12 cellular contexts compared by ENCODE assay signal in genomic region chr5:132445640-132445923, GRCh38. TPM values are rescaled to one million over a fixed set of nuclear protein-coding genes. Genes with fewer than 3 reads are reported as not detected.
A peak's percentile ranks its signal among the peaks of the same experiment; 100 is the strongest.
DNase-seq lines count a peak whose midpoint lies in the region; ATAC-seq and TF ChIP-seq lines count a peak whose summit lies in the region.
"Had no signal": no experiment of that assay in that cellular context is flagged by ENCODE, and none has a peak within 500 bp of the region (broad histone marks: within the 10 kb centered on the region; RNA-seq: fewer than 3 reads in every experiment).

No MANE protein-coding gene starts in this region.

- no peaks in the 10 kb centered on the region for H3K27me3 ChIP-seq in HUES64 (ENCODE audit: insufficient read depth, low read length)
- no peaks in the 10 kb centered on the region for H3K27me3 ChIP-seq in muscle layer of colon (ENCODE audit: control insufficient read depth in 1 of 2, insufficient read depth in 2 of 2, low read length in 2 of 2)
- no peaks in the 10 kb centered on the region for H3K27me3 ChIP-seq in thymus (ENCODE audit: control insufficient read depth, insufficient read depth)
- no peaks in the 10 kb centered on the region for H3K27me3 ChIP-seq in A673 (replicated peaks; ENCODE audit: insufficient read depth, low read depth, low read length, poor library complexity)
- no peaks in the 10 kb centered on the region for H3K27me3 ChIP-seq in adrenal gland

- H3K27ac ChIP-seq in HUES64 (ENCODE audit: low read depth, low read length) (peak overlapping the region; percentile 30; the same call in 1 of the 2 replicates), coronary artery (peak overlapping the region; percentile 41 to 72), muscle layer of colon (ENCODE audit: low read depth, low read length) (peak overlapping the region; percentile 27), thymus (ENCODE audit: low read depth) (peak overlapping the region; percentile 50), A673 (ENCODE audit: low read depth, low read length, poor library complexity, severe bottlenecking) (no peak overlapping the region), adrenal gland (peak overlapping the region in 2 of 5 donors; percentile 3 to 44)

- intact Hi-C loops in A673 (cut with micrococcal nuclease; ENCODE audit: unreplicated experiment) (no loop called here), adrenal gland (cut with DNase I) (no loop called here)

- POLR2A ChIA-PET in A673 (lab: Charles Lee; ENCODE audit: low non-redundant PET): no interaction called here

- H3K36me3 ChIP-seq in HUES64 (ENCODE audit: insufficient read depth, low read length): no peaks in the 10 kb centered on the region
- H3K36me3 ChIP-seq in muscle layer of colon (ENCODE audit: insufficient read depth, low read length): peaks cover 5% of the 10 kb centered on the region
- peaks cover 5% of the 10 kb centered on the region for H3K36me3 ChIP-seq in thymus (ENCODE audit: control insufficient read depth, insufficient read depth)
- no peaks in the 10 kb centered on the region for H3K36me3 ChIP-seq in A673 (ENCODE audit: insufficient read depth, low read length, poor library complexity, severe bottlenecking)
- H3K36me3 ChIP-seq in adrenal gland (replicated peaks in 1 of 2): no peaks in the 10 kb centered on the region

- no peak for TF ChIP-seq POLR2A in adrenal gland (IDR thresholded peaks at IDR 0.05)

- DNase-seq in coronary artery (ENCODE audit: low spot score): no peak
- no peak for DNase-seq in OCI-M1 (lab: John Stamatoyannopoulos, UW)
- DNase-seq in A673 (ENCODE audit: low spot score): no peak
- DNase-seq in adrenal gland: no peak
- DNase-seq: amygdala, COR-L47, NCI-H2029 treated with DMSO at 0.1 percent for 48 hours, SK-N-SH had no signal

- whole genome bisulfite sequencing in HUES64: 80% methylated on average over 4 of the region's 4 CpGs
- 94% methylated on average over 4 of the region's 4 CpGs for WGBS in thymus
- 88 to 100% (median 92%) methylated on average over 1 to 4 of the region's 4 CpGs for WGBS in adrenal gland, 4 donors

- BruUV-seq in A673 (replicated peaks; lab: Mats Ljungman, UMichigan): no TSS peak

- H3K9me3 ChIP-seq in HUES64 (ENCODE audit: insufficient read depth, low read depth, low read length) (no peaks in the 10 kb centered on the region), muscle layer of colon (ENCODE audit: low read length) (no peaks in the 10 kb centered on the region), thymus (ENCODE audit: control insufficient read depth) (no peaks in the 10 kb centered on the region), A673 (ENCODE audit: low read depth, low read length, poor library complexity, severe bottlenecking) (no peaks in the 10 kb centered on the region), adrenal gland (replicated peaks in 1 of 3) (no peaks in the 10 kb centered on the region)
- H3K9me3 ChIP-seq: SK-N-SH had no signal

- H3K4me1 ChIP-seq in HUES64 (ENCODE audit: insufficient read depth, low read length): peaks cover 26% of the 10 kb centered on the region
- peaks cover 61% of the 10 kb centered on the region for H3K4me1 ChIP-seq in muscle layer of colon (ENCODE audit: insufficient read depth, low read length)
- H3K4me1 ChIP-seq in thymus (ENCODE audit: control insufficient read depth, insufficient read depth, low read length): peaks cover 49% of the 10 kb centered on the region
- H3K4me1 ChIP-seq in A673 (ENCODE audit: insufficient read depth, low read length, poor library complexity, severe bottlenecking): no peaks in the 10 kb centered on the region
- H3K4me1 ChIP-seq in adrenal gland (replicated peaks in 1 of 2): peaks cover 16 to 17% of the 10 kb centered on the region in 2 donors

- CTCF ChIA-PET in A673 (lab: Charles Lee): no interaction called here

- no peak for ATAC-seq in GM21619 (IDR thresholded peaks at IDR 0.05; ENCODE audit: unreplicated experiment)

- H3K9ac ChIP-seq in HUES64 (ENCODE audit: low read depth, low read length) (no peak overlapping the region), muscle layer of colon (ENCODE audit: low read length) (no peak overlapping the region)
- H3K9ac ChIP-seq: SK-N-SH had no signal

- H3K4me3 ChIP-seq in HUES64 (ENCODE audit: low read length) (no peak overlapping the region), coronary artery (no peak overlapping the region), muscle layer of colon (ENCODE audit: low read depth in 1 of 2, low read length in 2 of 2) (no peak overlapping the region), thymus (ENCODE audit: low read length) (no peak overlapping the region), A673 (ENCODE audit: low read depth, low read length, poor library complexity, severe bottlenecking) (no peak overlapping the region), adrenal gland (no peak overlapping the region)

- TF ChIP-seq CTCF in coronary artery (IDR thresholded peaks at IDR 0.05): no peak
- TF ChIP-seq CTCF in A673 (conservative IDR thresholded peaks at IDR 0.05; ENCODE audit: low read depth, low read length): no peak
- TF ChIP-seq CTCF in adrenal gland (IDR thresholded peaks at IDR 0.05): no peak

RNA-seq across cellular contexts. Expression of gene IRF1, which starts 45.0 kb away (rescaled TPM):
- polyA plus RNA-seq in HUES64 (2013, experiment 1 of 2): 3.7 TPM
- 5.2 TPM for polyA plus RNA-seq in HUES64 (2013, experiment 2 of 2)
- 47.7 TPM for polyA plus RNA-seq in thymus
- total RNA-seq in A673 (2021): 5.7 and 6.9 TPM in 2 replicates
- 100 to 1,000 TPM in 1 of 8 donors, 10 to 100 TPM in 7; 12.0 to 116 (median 25.5) TPM for total RNA-seq in adrenal gland
- 10 to 100 TPM in 2 of 3 donors, 1 to 10 TPM in 1; 9.0 to 20.0 (median 10.7) TPM for polyA plus RNA-seq in adrenal gland
